Comparison of ENCODE assay signal across 8 cellular contexts in genomic region chr7:97006146-97006950, GRCh38. TPM values are rescaled to one million over a fixed set of nuclear protein-coding genes. Genes with fewer than 3 reads are reported as not detected.
DNase-seq lines count a peak whose midpoint lies in the region; ATAC-seq, FAIRE-seq and TF ChIP-seq lines count a peak whose summit lies in the region.

No MANE protein-coding gene starts in this region.

- TF ChIP-seq POLR2A in GM12891 (IDR thresholded peaks at IDR 0.05; ENCODE audit: low read depth, low read length) (no peak), body of pancreas (IDR thresholded peaks at IDR 0.05) (no peak)

- no peak overlapping the region for H3K4me3 ChIP-seq in body of pancreas
- peak overlapping the region in 2 of 3 experiments; percentile 40 to 53 for H3K4me3 ChIP-seq in keratinocyte (ENCODE audit: control insufficient read depth in 2 of 3, extremely low read depth in 1 of 3, insufficient read depth in 2 of 3, low read depth in 1 of 3, low read length in 3 of 3)

- TF ChIP-seq CTCF in body of pancreas (IDR thresholded peaks at IDR 0.05) (no peak), keratinocyte (optimal IDR thresholded peaks at IDR 0.05 in 1 of 3, IDR thresholded peaks at IDR 0.05 in 1 of 3, conservative IDR thresholded peaks at IDR 0.05 in 1 of 3; ENCODE audit: extremely low read depth in 1 of 3, insufficient read depth in 2 of 3, low read length in 3 of 3) (no peak)

- no peaks in the 10 kb centered on the region for H3K79me2 ChIP-seq in keratinocyte (ENCODE audit: control insufficient read depth, insufficient read depth, low read length)

- dilution Hi-C loops in keratinocyte (cut with MboI; ENCODE audit: extremely low pct_ligation_motif_present, low sequenced_read_pairs): no loop called here

- peak overlapping the region; percentile 78 for H3K4me2 ChIP-seq in keratinocyte (ENCODE audit: control insufficient read depth, extremely low read depth, insufficient read depth, low read depth, low read length)

- H3K36me3 ChIP-seq in body of pancreas (replicated peaks in 1 of 2; ENCODE audit: insufficient read depth in 1 of 2, low read depth in 2 of 2): no peaks in the 10 kb centered on the region
- H3K36me3 ChIP-seq in keratinocyte (ENCODE audit: control insufficient read depth in 2 of 2, extremely low read depth in 1 of 2, insufficient read depth in 2 of 2, low read length in 2 of 2): no peaks in the 10 kb centered on the region

- ATAC-seq in HG02759 (IDR thresholded peaks at IDR 0.05; ENCODE audit: unreplicated experiment): peak; percentile 74
- ATAC-seq in body of pancreas: peak; percentile 64
- peak; percentile 66 for ATAC-seq in stimulated activated naive CD8-positive, alpha-beta T cell treated with anti-CD3 and anti-CD28 coated beads, Interleukin-15, Interleukin-2, amounts not matched to agents 100 U/mL and 50 U/mL, for 24 hours

- H3K9me3 ChIP-seq in body of pancreas: no peaks in the 10 kb centered on the region
- no peaks in the 10 kb centered on the region for H3K9me3 ChIP-seq in keratinocyte (ENCODE audit: control insufficient read depth, low read depth, low read length)

- H2AFZ ChIP-seq in keratinocyte (ENCODE audit: control insufficient read depth, low read length): peak overlapping the region; percentile 77

- no peak overlapping the region for H3K27ac ChIP-seq in body of pancreas
- no peak overlapping the region for H3K27ac ChIP-seq in keratinocyte (ENCODE audit: control insufficient read depth, insufficient read depth, low read length)

- FAIRE-seq in GM12891 (lab: Jason Lieb, UNC) (no peak), keratinocyte (lab: Jason Lieb, UNC) (no peak)

- peaks cover 9 to 52% of the 10 kb centered on the region in 2 donors for H3K27me3 ChIP-seq in body of pancreas
- H3K27me3 ChIP-seq in keratinocyte (ENCODE audit: control insufficient read depth, extremely low read depth, insufficient read depth, low read length): peaks cover 58% of the 10 kb centered on the region

- H3K9me1 ChIP-seq in keratinocyte (ENCODE audit: control insufficient read depth, extremely low read depth, insufficient read depth, low read length): no peaks in the 10 kb centered on the region

- WGBS in body of pancreas, 2 donors: 1 to 5% methylated on average over 17 to 53 of the region's 79 CpGs

- H3K9ac ChIP-seq in keratinocyte (ENCODE audit: control insufficient read depth, extremely low read depth, insufficient read depth, low read length): no peak overlapping the region

- peaks cover 17% of the 10 kb centered on the region for H3K4me1 ChIP-seq in body of pancreas
- H3K4me1 ChIP-seq in keratinocyte (ENCODE audit: control insufficient read depth, extremely low read depth, insufficient read depth, low read length): peaks cover 5% of the 10 kb centered on the region

- DNase-seq in GM12891 (ENCODE audit: insufficient read length, low spot score): peak; percentile 53
- peak; percentile 21 for DNase-seq in NCI-H510A treated with DMSO at 0.1 percent for 48 hours (lab: John Stamatoyannopoulos, UW)
- peak in 3 of 4 donors; percentile 31 to 53 (median 32) for DNase-seq in body of pancreas
- no peak for DNase-seq in keratinocyte (ENCODE audit: low read depth, low spot score)
- no peak for DNase-seq in stimulated activated naive CD8-positive, alpha-beta T cell treated with anti-CD3 and anti-CD28 coated beads, Interleukin-15, Interleukin-2, amounts not matched to agents 100 U/mL and 50 U/mL, for 24 hours
- no peak for DNase-seq in ureter (ENCODE audit: low spot score)
- DNase-seq in mucosa of gallbladder (ENCODE audit: low spot score): no peak

- intact Hi-C loops in body of pancreas (cut with DNase I): no loop called here

- no peaks in the 10 kb centered on the region for H4K20me1 ChIP-seq in keratinocyte (ENCODE audit: control insufficient read depth, extremely low read depth, insufficient read depth, low read length)

TF ChIP-seq in GM12891, 5 proteins besides CTCF, POLR2A, EP300 and RAD21:
- TF ChIP-seq SPI1 (IDR thresholded peaks at IDR 0.05; ENCODE audit: low read depth, low read length) (no peak), TAF1 (IDR thresholded peaks at IDR 0.05; ENCODE audit: low read depth, low read length) (no peak)
TF ChIP-seq in GM12891: peak in this region for 0.

RNA-seq across cellular contexts. Expression of gene DLX6, which starts 1.0 kb away (rescaled TPM):
- not detected for polyA plus RNA-seq in GM12891 (2012; ENCODE audit: low read depth, missing spikeins)
- total RNA-seq in body of pancreas (not detected), ureter (not detected), mucosa of gallbladder (not detected)
- polyA plus RNA-seq in keratinocyte: 0.05 TPM in 1 of 3 replicates, not detected in the others
- 0.25 TPM for polyA plus RNA-seq in keratinocyte (2011; ENCODE audit: low read depth)
- polyA plus RNA-seq in keratinocyte (2011; cell fraction: cytosol; rRNA removed): 0.06 and 0.18 TPM in 2 replicates
- 0.13 and 0.14 TPM in 2 replicates for polyA plus RNA-seq in keratinocyte (2011; cell fraction: nucleus; rRNA removed)
- polyA plus RNA-seq in keratinocyte (2012; ENCODE audit: low replicate concordance): 0.20 TPM in 1 of 2 replicates, not detected in the other
- polyA minus RNA-seq in keratinocyte: not detected in 3 replicates
- polyA minus RNA-seq in keratinocyte (2011; cell fraction: cytosol; rRNA and poly(A)+ RNA removed): not detected
- polyA minus RNA-seq in keratinocyte (2011; cell fraction: nucleus; rRNA and poly(A)+ RNA removed): not detected in 2 replicates

RNA-seq across cellular contexts. Expression of gene DLX5, which starts 18.3 kb away (rescaled TPM):
- not detected for polyA plus RNA-seq in GM12891 (2012; ENCODE audit: low read depth, missing spikeins)
- total RNA-seq in body of pancreas (not detected), ureter (not detected), mucosa of gallbladder (not detected)
- polyA plus RNA-seq in keratinocyte: 0.67 to 2.3 TPM (median 0.83 TPM) in 3 replicates
- polyA plus RNA-seq in keratinocyte (2011; ENCODE audit: low read depth): 10.6 TPM
- 1.1 and 2.0 TPM in 2 replicates for polyA plus RNA-seq in keratinocyte (2011; cell fraction: cytosol; rRNA removed)
- polyA plus RNA-seq in keratinocyte (2011; cell fraction: nucleus; rRNA removed): 5.4 and 8.5 TPM in 2 replicates
- 1.00 and 18.5 TPM in 2 replicates for polyA plus RNA-seq in keratinocyte (2012; ENCODE audit: low replicate concordance)
- polyA minus RNA-seq in keratinocyte: 2.2 to 2.8 TPM in 2 of 3 replicates, not detected in the other
- polyA minus RNA-seq in keratinocyte (2011; cell fraction: cytosol; rRNA and poly(A)+ RNA removed): 2.5 TPM
- polyA minus RNA-seq in keratinocyte (2011; cell fraction: nucleus; rRNA and poly(A)+ RNA removed): 3.2 and 4.0 TPM in 2 replicates

Comparison
In these comparisons a context has a peak if more than half of its experiments do, and no peak if none do; other contexts are left out.
1. DNase-seq: peak in GM12891 (single experiment), NCI-H510A treated with DMSO at 0.1 percent for 48 hours (single experiment) and body of pancreas (3 of 4); none in keratinocyte (single experiment), stimulated activated naive CD8-positive, alpha-beta T cell treated with anti-CD3 and anti-CD28 coated beads, Interleukin-15, Interleukin-2, amounts not matched to agents 100 U/mL and 50 U/mL, for 24 hours (single experiment), ureter (single experiment) and mucosa of gallbladder (single experiment).
2. H3K4me3 ChIP-seq: peak in keratinocyte (2 of 3); none in body of pancreas (0 of 2).
3. Peak in every context shown above with its lines, with median percentiles within 50 percentile points of each other: ATAC-seq.